In genomic region chr17:41579484-41580243, GRCh38 we compare ENCODE assay signal across 8 cellular contexts. TPM values are rescaled to one million over a fixed set of nuclear protein-coding genes. Genes with fewer than 3 reads are reported as not detected.
DNase-seq lines count a peak whose midpoint lies in the region; ATAC-seq and TF ChIP-seq lines count a peak whose summit lies in the region.

No MANE protein-coding gene starts in this region.

- no peaks in the 10 kb centered on the region for H3K4me1 Mint-ChIP-seq in activated CD8-positive, alpha-beta T cell treated with anti-CD3 and anti-CD28 coated beads for 36 hours (ENCODE audit: low read depth)
- H3K4me1 Mint-ChIP-seq in endodermal cell: peaks cover 12% of the 10 kb centered on the region

- no peaks in the 10 kb centered on the region for H3K9me3 Mint-ChIP-seq in activated CD8-positive, alpha-beta T cell treated with anti-CD3 and anti-CD28 coated beads for 36 hours
- no peaks in the 10 kb centered on the region for H3K9me3 Mint-ChIP-seq in endodermal cell

- in situ Hi-C loops in Caki2 (cut with HindIII; ENCODE audit: low pct_unique_long_range_greater_than_20kb, low sequenced_read_pairs): no loop called here

- H3K27me3 Mint-ChIP-seq in activated CD8-positive, alpha-beta T cell treated with anti-CD3 and anti-CD28 coated beads for 36 hours: peaks cover 38% of the 10 kb centered on the region
- peaks cover 40% of the 10 kb centered on the region for H3K27me3 Mint-ChIP-seq in endodermal cell (ENCODE audit: insufficient read depth)

- no peaks in the 10 kb centered on the region for H3K36me3 ChIP-seq in endodermal cell (ENCODE audit: control insufficient read depth, insufficient read depth, low read length)
- no peaks in the 10 kb centered on the region for H3K36me3 ChIP-seq in mucosa of descending colon (ENCODE audit: low read depth)

- no peaks in the 10 kb centered on the region for H3K27me3 ChIP-seq in endodermal cell (ENCODE audit: control insufficient read depth, insufficient read depth, low read length, poor library complexity, severe bottlenecking)

- H3K4me3 ChIP-seq in endodermal cell (ENCODE audit: low read length) (no peak overlapping the region), mucosa of descending colon (no peak overlapping the region)

- no peak overlapping the region for H3K27ac Mint-ChIP-seq in activated CD8-positive, alpha-beta T cell treated with anti-CD3 and anti-CD28 coated beads for 36 hours
- no peak overlapping the region for H3K27ac Mint-ChIP-seq in endodermal cell

- no peak overlapping the region for H3K27ac ChIP-seq in endodermal cell (ENCODE audit: low read depth, low read length)

- H3K36me3 Mint-ChIP-seq in activated CD8-positive, alpha-beta T cell treated with anti-CD3 and anti-CD28 coated beads for 36 hours (ENCODE audit: low read depth): no peaks in the 10 kb centered on the region
- no peaks in the 10 kb centered on the region for H3K36me3 Mint-ChIP-seq in endodermal cell (ENCODE audit: low read depth)

- ATAC-seq in HG02885 (IDR thresholded peaks at IDR 0.05; ENCODE audit: poor library complexity, unreplicated experiment): peak; percentile 61
- ATAC-seq in activated CD8-positive, alpha-beta T cell treated with anti-CD3 and anti-CD28 coated beads for 36 hours: peak; percentile 100
- ATAC-seq in mucosa of descending colon: peak; percentile 98
- no peak for ATAC-seq in GM21825 (IDR thresholded peaks at IDR 0.05; ENCODE audit: unreplicated experiment)

- no peaks in the 10 kb centered on the region for H3K9me3 ChIP-seq in endodermal cell (ENCODE audit: control insufficient read depth, low read length)
- no peaks in the 10 kb centered on the region for H3K9me3 ChIP-seq in mucosa of descending colon

- CTCF ChIA-PET in activated CD8-positive, alpha-beta T cell treated with anti-CD3 and anti-CD28 coated beads for 36 hours (lab: Charles Lee): interaction anchor here (0.9 to 2.5 kb wide), 9 partner anchors 9 to 88 kb away, joined by 3 to 16 read pairs (median 5); partner anchors contain the start of gene KRT19

- peaks cover 4% of the 10 kb centered on the region for H3K4me1 ChIP-seq in endodermal cell (ENCODE audit: control insufficient read depth, insufficient read depth, low read length)
- no peaks in the 10 kb centered on the region for H3K4me1 ChIP-seq in mucosa of descending colon (ENCODE audit: low read depth)

- no peak overlapping the region for H3K4me3 Mint-ChIP-seq in activated CD8-positive, alpha-beta T cell treated with anti-CD3 and anti-CD28 coated beads for 36 hours
- no peak overlapping the region for H3K4me3 Mint-ChIP-seq in endodermal cell

- DNase-seq in Caki2 (ENCODE audit: low read depth) (peak; percentile 86), NCI-H774 (lab: John Stamatoyannopoulos, UW) (peak; percentile 94), endodermal cell (peak; percentile 100), mucosa of descending colon (peak; percentile 77 to 94 (median 90))
- peak; percentile 90 for DNase-seq in activated CD8-positive, alpha-beta T cell treated with anti-CD3 and anti-CD28 coated beads for 36 hours
- peak; percentile 91 for DNase-seq in stimulated activated CD8-positive, alpha-beta memory T cell treated with anti-CD3 and anti-CD28 coated beads, Interleukin-4, amount 100 ng/mL, for 48 hours

- intact Hi-C loops in activated CD8-positive, alpha-beta T cell treated with anti-CD3 and anti-CD28 coated beads for 36 hours (cut with micrococcal nuclease): no loop called here
- intact Hi-C loops in mucosa of descending colon (cut with DNase I, micrococcal nuclease): no loop called here

- WGBS in endodermal cell (ENCODE audit: insufficient coverage in 1 of 2, insufficient read length in 1 of 2), 2 experiments: 42 to 45% methylated on average over 7 to 18 of the region's 18 CpGs

- H3K9ac ChIP-seq in endodermal cell (ENCODE audit: extremely low read depth, low read length, poor library complexity, severe bottlenecking): no peak overlapping the region

- TF ChIP-seq CTCF in activated CD8-positive, alpha-beta T cell treated with anti-CD3 and anti-CD28 coated beads for 36 hours (IDR thresholded peaks at IDR 0.05): peak; percentile 71
- TF ChIP-seq CTCF in endodermal cell (conservative IDR thresholded peaks at IDR 0.05): peak; percentile 88
- peak; percentile 76 for TF ChIP-seq CTCF in mucosa of descending colon (IDR thresholded peaks at IDR 0.05)

- POLR2A ChIA-PET in activated CD8-positive, alpha-beta T cell treated with anti-CD3 and anti-CD28 coated beads for 36 hours (lab: Charles Lee): no interaction called here

RNA-seq across cellular contexts. Expression of gene KRT14, which starts 7.0 kb away (rescaled TPM):
- not detected in 2 replicates for total RNA-seq in Caki2 (2014; rRNA removed; shearing (Covaris generic); ENCODE audit: low replicate concordance)
- total RNA-seq in activated CD8-positive, alpha-beta T cell treated with anti-CD3 and anti-CD28 coated beads for 36 hours: not detected
- total RNA-seq in endodermal cell (not detected), mucosa of descending colon (under 1 TPM in 1 of 3 donors, not detected in 2; 0.67 TPM)
- not detected for polyA plus RNA-seq in endodermal cell (2013, experiment 1 of 2)
- not detected for polyA plus RNA-seq in endodermal cell (2013, experiment 2 of 2)

RNA-seq across cellular contexts. Expression of gene KRT9, which starts 7.8 kb away (rescaled TPM):
- total RNA-seq in Caki2 (2014; rRNA removed; shearing (Covaris generic); ENCODE audit: low replicate concordance): not detected in 2 replicates
- total RNA-seq in activated CD8-positive, alpha-beta T cell treated with anti-CD3 and anti-CD28 coated beads for 36 hours: not detected
- total RNA-seq in endodermal cell: not detected
- not detected for polyA plus RNA-seq in endodermal cell (2013, experiment 1 of 2)
- polyA plus RNA-seq in endodermal cell (2013, experiment 2 of 2): not detected
- total RNA-seq in mucosa of descending colon: not detected

RNA-seq across cellular contexts. Expression of gene KRT16, which starts 32.9 kb away (rescaled TPM):
- total RNA-seq in Caki2 (2014; rRNA removed; shearing (Covaris generic); ENCODE audit: low replicate concordance): 1.4 TPM in 1 of 2 replicates, not detected in the other
- total RNA-seq in activated CD8-positive, alpha-beta T cell treated with anti-CD3 and anti-CD28 coated beads for 36 hours: not detected
- total RNA-seq in endodermal cell: not detected
- not detected for polyA plus RNA-seq in endodermal cell (2013, experiment 1 of 2)
- polyA plus RNA-seq in endodermal cell (2013, experiment 2 of 2): not detected
- total RNA-seq in mucosa of descending colon: not detected

RNA-seq across cellular contexts. Expression of gene KRT17, which starts 44.7 kb away (rescaled TPM):
- total RNA-seq in Caki2 (2014; rRNA removed; shearing (Covaris generic); ENCODE audit: low replicate concordance): not detected in 2 replicates
- total RNA-seq in activated CD8-positive, alpha-beta T cell treated with anti-CD3 and anti-CD28 coated beads for 36 hours: not detected
- total RNA-seq in endodermal cell (not detected), mucosa of descending colon (under 1 TPM in 1 of 3 donors, not detected in 2; 0.76 TPM)
- 0.36 TPM for polyA plus RNA-seq in endodermal cell (2013, experiment 1 of 2)
- 0.62 TPM for polyA plus RNA-seq in endodermal cell (2013, experiment 2 of 2)

RNA-seq across cellular contexts. Expression of gene KRT19, which starts 51.6 kb away (rescaled TPM):
- 682 and 694 TPM in 2 replicates for total RNA-seq in Caki2 (2014; rRNA removed; shearing (Covaris generic); ENCODE audit: low replicate concordance)
- total RNA-seq in activated CD8-positive, alpha-beta T cell treated with anti-CD3 and anti-CD28 coated beads for 36 hours: not detected
- total RNA-seq in endodermal cell: 1,000 to 10,000 TPM in 1 of 2 donors, 100 to 1,000 TPM in 1; 750 to 1,012 TPM
- 178 TPM for polyA plus RNA-seq in endodermal cell (2013, experiment 1 of 2)
- polyA plus RNA-seq in endodermal cell (2013, experiment 2 of 2): 191 TPM
- 1,000 to 10,000 TPM in 2 of 3 donors, 100 to 1,000 TPM in 1; 723 to 2,357 (median 1,709) TPM for total RNA-seq in mucosa of descending colon
